8 cellular contexts compared by ENCODE assay signal in the genomic region with DNA sequence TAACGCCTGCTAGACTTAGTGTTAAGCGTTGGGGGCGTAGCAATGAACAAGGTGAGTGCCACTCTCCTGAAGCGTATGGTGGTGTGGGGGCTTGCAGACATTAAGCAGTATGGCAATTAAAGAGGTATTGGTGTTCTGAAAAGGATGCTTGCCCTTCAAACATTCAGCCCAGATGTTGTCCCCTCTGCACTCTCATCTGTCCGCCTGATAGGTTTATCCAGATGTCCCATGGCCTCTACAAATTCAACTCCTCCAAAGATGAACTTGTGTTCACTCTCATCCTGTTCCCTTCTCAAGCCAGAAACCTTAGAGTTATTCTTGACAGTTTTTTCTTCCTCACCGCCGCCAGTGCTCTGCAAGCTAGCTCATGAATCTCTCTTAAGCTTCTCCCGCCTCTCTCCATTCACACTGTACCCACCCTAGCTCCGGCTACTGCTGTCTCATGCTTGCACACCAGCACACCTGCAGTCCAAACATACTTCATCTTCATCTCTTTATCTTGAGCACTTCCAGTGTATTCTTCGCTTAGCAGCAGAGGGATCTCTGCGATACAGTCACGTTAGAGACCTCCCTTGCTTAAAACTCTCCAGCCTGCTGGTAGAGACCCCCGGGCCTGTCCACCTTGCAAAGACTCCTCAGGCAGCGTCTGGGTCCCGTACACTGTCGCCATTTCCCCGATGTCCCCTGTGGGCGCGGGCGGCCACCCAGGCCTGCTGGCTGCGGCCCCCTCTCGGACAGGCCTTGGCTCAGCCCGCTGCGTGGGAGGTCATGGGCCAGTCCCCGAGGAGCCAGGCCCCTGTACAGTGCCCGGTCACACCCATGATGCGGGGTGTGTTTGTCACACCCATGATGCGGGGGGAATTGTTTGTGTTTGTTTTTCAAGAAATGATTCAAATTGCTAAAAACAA. TPM values are rescaled to one million over a fixed set of nuclear protein-coding genes. Genes with fewer than 3 reads are reported as not detected.
A peak's percentile ranks its signal among the peaks of the same experiment; 100 is the strongest.
DNase-seq lines count a peak whose midpoint lies in the region; ATAC-seq and TF ChIP-seq lines count a peak whose summit lies in the region.

No MANE protein-coding gene starts in this region.

- TF ChIP-seq EP300 in esophagus muscularis mucosa (IDR thresholded peaks at IDR 0.05) (no peak), ovary (IDR thresholded peaks at IDR 0.05) (no peak)

- H3K4me3 ChIP-seq in DOHH2 (ENCODE audit: low read length) (peak overlapping the region; percentile 90), esophagus muscularis mucosa (peak overlapping the region; percentile 67 to 79 (median 72)), ovary (peak overlapping the region; percentile 84)

- ATAC-seq in HG02798 (IDR thresholded peaks at IDR 0.05; ENCODE audit: poor library complexity, unreplicated experiment) (no peak), GM18498 (IDR thresholded peaks at IDR 0.05; ENCODE audit: unreplicated experiment) (no peak)

- 65% methylated on average over 23 of the region's 28 CpGs for WGBS in esophagus muscularis mucosa
- WGBS in ovary, 3 donors: 56 to 64% (median 57%) methylated on average over 27 to 28 of the region's 28 CpGs

- H3K9me3 ChIP-seq in DOHH2 (ENCODE audit: control insufficient read depth, insufficient read depth, low read length) (no peaks in the 10 kb centered on the region), esophagus muscularis mucosa (no peaks in the 10 kb centered on the region), ovary (no peaks in the 10 kb centered on the region)

- H3K4me2 ChIP-seq in DOHH2 (ENCODE audit: low read length): peak overlapping the region; percentile 84

- H3K27me3 ChIP-seq in DOHH2 (ENCODE audit: control insufficient read depth, low read length): no peaks in the 10 kb centered on the region
- no peaks in the 10 kb centered on the region for H3K27me3 ChIP-seq in esophagus muscularis mucosa
- H3K27me3 ChIP-seq in ovary: no peaks in the 10 kb centered on the region

- H3K9me2 ChIP-seq in DOHH2 (replicated peaks; ENCODE audit: control insufficient read depth, low read length): no peaks in the 10 kb centered on the region

- H3K27ac ChIP-seq in DOHH2 (ENCODE audit: low read depth, low read length) (peak overlapping the region; percentile 44), esophagus muscularis mucosa (replicated peaks in 1 of 4) (peak overlapping the region; percentile 84 to 91 (median 88)), ovary (peak overlapping the region in 1 of 2 donors; percentile 68)

- no peak for TF ChIP-seq POLR2A in esophagus muscularis mucosa (IDR thresholded peaks at IDR 0.05; ENCODE audit: low read depth)
- no peak for TF ChIP-seq POLR2A in ovary (IDR thresholded peaks at IDR 0.05)

- H3K79me2 ChIP-seq in DOHH2 (ENCODE audit: control insufficient read depth, low read length): peaks cover 28% of the 10 kb centered on the region

- TF ChIP-seq CTCF in DOHH2 (IDR thresholded peaks at IDR 0.05; ENCODE audit: low read depth, low read length, poor library complexity, severe bottlenecking) (no peak), esophagus muscularis mucosa (IDR thresholded peaks at IDR 0.05) (no peak), ovary (IDR thresholded peaks at IDR 0.05) (no peak)

- DNase-seq in RKO (ENCODE audit: low spot score) (peak; percentile 63), esophagus muscularis mucosa (ENCODE audit: extremely low spot score) (no peak), ovary (peak in 3 of 5 donors; percentile 34 to 49 (median 44)), occipital lobe (lab: John Stamatoyannopoulos, UW) (no peak), iPS-NIHi7 (ENCODE audit: extremely low spot score) (no peak)

- H3K36me3 ChIP-seq in DOHH2 (ENCODE audit: control insufficient read depth, low read length) (peaks cover 40% of the 10 kb centered on the region), esophagus muscularis mucosa (peaks cover 36 to 43% (median 40%) of the 10 kb centered on the region in 4 donors), ovary (no peaks in the 10 kb centered on the region)

- H3K4me1 ChIP-seq in DOHH2 (ENCODE audit: control insufficient read depth, low read length): peaks cover 24% of the 10 kb centered on the region
- H3K4me1 ChIP-seq in esophagus muscularis mucosa: peaks cover 13 to 33% (median 26%) of the 10 kb centered on the region in 4 donors
- peaks cover 4% of the 10 kb centered on the region for H3K4me1 ChIP-seq in ovary (ENCODE audit: insufficient read depth)

- intact Hi-C loops in esophagus muscularis mucosa (cut with DNase I): loop anchor here (2.0 kb wide), 1 partner anchor 31 kb away; a partner anchor contains a TSS
- intact Hi-C loops in ovary (cut with DNase I): loop anchor here in 3 of 4 donors (5.0 to 10.0 kb wide), 2 partner anchors 55 to 88 kb away; a partner anchor contains a TSS

- no peaks in the 10 kb centered on the region for H3F3A ChIP-seq in DOHH2 (ENCODE audit: control insufficient read depth, insufficient read depth)

- no peaks in the 10 kb centered on the region for H4K20me1 ChIP-seq in DOHH2 (ENCODE audit: control insufficient read depth, insufficient read depth, low read depth, low read length)

RNA-seq across cellular contexts. Expression of a gene that starts 1.0 kb away (rescaled TPM):
- total RNA-seq in esophagus muscularis mucosa (10 to 100 TPM; 25.7 to 35.0 (median 30.2) TPM), ovary (10 to 100 TPM; 30.4 to 44.9 (median 36.8) TPM), occipital lobe (18.2 TPM)
- 10 to 100 TPM; 33.7 to 39.5 TPM for polyA plus RNA-seq in ovary

RNA-seq across cellular contexts. Expression of a gene that starts 32.0 kb away (rescaled TPM):
- total RNA-seq in esophagus muscularis mucosa: 100 to 1,000 TPM; 103 to 118 (median 115) TPM
- 10 to 100 TPM; 41.5 to 77.2 (median 70.5) TPM for total RNA-seq in ovary
- 100 to 1,000 TPM in 1 of 2 donors, 10 to 100 TPM in 1; 37.2 to 113 TPM for polyA plus RNA-seq in ovary
- total RNA-seq in occipital lobe: 47.9 TPM

RNA-seq across cellular contexts. Expression of a gene that starts 57.7 kb away (rescaled TPM):
- 10 to 100 TPM; 35.7 to 46.7 (median 41.3) TPM for total RNA-seq in esophagus muscularis mucosa
- total RNA-seq in ovary: 10 to 100 TPM; 17.6 to 29.7 (median 23.5) TPM
- polyA plus RNA-seq in ovary: 10 to 100 TPM in 1 of 2 donors, 1 to 10 TPM in 1; 9.2 to 38.1 TPM
- total RNA-seq in occipital lobe: 14.0 TPM

Comparison
In these comparisons a context has a peak if more than half of its experiments do, and no peak if none do; other contexts are left out.
1. DNase-seq: peak in RKO (single experiment) and ovary (3 of 5); none in esophagus muscularis mucosa (single experiment), occipital lobe (single experiment) and iPS-NIHi7 (single experiment).
2. Peak in every context shown above with its lines, with median percentiles within 50 percentile points of each other: H3K4me3 ChIP-seq.